ENCODE assay signal across 8 cellular contexts in genomic region chrX:16786139-16786790, GRCh38.
A peak's percentile ranks its signal among the peaks of the same experiment; 100 is the strongest.
DNase-seq lines count a peak whose midpoint lies in the region; ATAC-seq and TF ChIP-seq lines count a peak whose summit lies in the region.

TXLNG (plus strand) TSS chrX:16786466; CDS start chrX:16786488, 22 bp downstream.

- ATAC-seq in GM19035 (IDR thresholded peaks at IDR 0.05; ENCODE audit: unreplicated experiment) (peak; percentile 98), HG03354 (IDR thresholded peaks at IDR 0.05; ENCODE audit: poor library complexity, severe bottlenecking, unreplicated experiment) (peak; percentile 99)
- ATAC-seq in activated CD4-positive, CD25-positive, alpha-beta regulatory T cell treated with anti-CD3 and anti-CD28 coated beads, Interleukin-2, amount 50 U/mL, for 24 hours: peak; percentile 97 to 98

- peak; percentile 99 for DNase-seq in AG09319 (ENCODE audit: extremely low read depth, low read depth)
- DNase-seq in NCI-H446 treated with DMSO at 0.1 percent for 48 hours (lab: John Stamatoyannopoulos, UW): peak; percentile 96
- DNase-seq in cerebellar cortex (ENCODE audit: low spot score): peak; percentile 98
- DNase-seq in iris pigment epithelial cell (ENCODE audit: low read depth): peak; percentile 100
- peak; percentile 85 to 86 for DNase-seq in stimulated activated CD4-positive, alpha-beta T cell treated with anti-CD3 and anti-CD28 coated beads, Interleukin-12 subunit alpha, Interleukin-12 subunit beta, amount 100 ng/mL, for 24 hours (ENCODE audit: low read depth in 2 of 2)

- no peak for TF ChIP-seq CTCF in AG09319 (IDR thresholded peaks at IDR 0.05; ENCODE audit: low read depth, low read length)

Comparison
In these comparisons a context has a peak if more than half of its experiments do, and no peak if none do; other contexts are left out.
1. Peak in every context shown above with its lines: DNase-seq and ATAC-seq.